ENCODE assay signal across 1 cellular context in the genomic region with DNA sequence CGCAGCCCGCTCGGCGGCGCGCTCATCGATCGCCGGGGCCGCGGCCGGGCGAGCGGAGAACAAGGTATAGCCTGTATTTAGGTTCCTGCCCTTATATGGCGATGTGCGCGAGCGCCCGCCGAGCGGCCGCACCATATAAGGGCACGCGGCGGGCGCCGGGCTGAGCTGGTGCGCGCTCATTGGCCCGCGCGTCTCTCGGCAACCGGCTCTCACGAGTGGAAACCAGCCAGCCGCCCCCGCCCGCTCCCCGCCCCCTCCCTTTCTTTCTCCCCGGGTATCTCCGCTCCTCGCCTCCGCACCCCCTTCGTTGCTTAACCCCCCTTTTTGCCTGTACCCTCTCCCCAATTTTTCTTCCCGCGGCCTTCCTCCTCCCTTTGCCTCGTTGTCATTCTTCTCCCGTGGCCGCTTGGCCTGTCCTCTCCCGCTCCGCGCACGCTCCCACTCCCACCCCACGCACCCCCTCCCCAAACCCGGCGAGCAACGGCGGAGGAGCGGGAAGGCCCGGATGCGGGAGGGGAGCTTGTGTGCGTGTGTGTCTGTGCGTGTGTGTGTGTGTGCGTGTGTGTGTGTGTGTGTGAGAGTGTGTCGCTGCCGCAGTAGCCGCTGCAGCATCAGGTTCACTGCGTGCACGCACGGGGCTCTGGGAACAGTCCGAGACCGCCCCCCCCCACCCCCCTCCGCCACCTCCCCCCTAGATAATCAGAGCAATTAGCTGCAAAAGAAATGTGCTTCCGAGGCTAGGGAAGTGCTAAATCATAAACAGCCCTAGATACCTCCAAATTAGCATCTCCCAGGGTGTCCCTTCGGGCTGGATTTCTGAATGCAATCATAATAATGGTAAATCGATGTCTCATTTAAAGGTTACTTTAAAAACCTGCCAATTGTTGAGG.
TF ChIP-seq lines count a peak whose summit lies in the region.

No MANE protein-coding gene starts in this region.

TF ChIP-seq in IMR-90, 13 proteins besides CTCF, POLR2A, EP300 and RAD21 (continued from another document):
- TF ChIP-seq, protein P1, sequence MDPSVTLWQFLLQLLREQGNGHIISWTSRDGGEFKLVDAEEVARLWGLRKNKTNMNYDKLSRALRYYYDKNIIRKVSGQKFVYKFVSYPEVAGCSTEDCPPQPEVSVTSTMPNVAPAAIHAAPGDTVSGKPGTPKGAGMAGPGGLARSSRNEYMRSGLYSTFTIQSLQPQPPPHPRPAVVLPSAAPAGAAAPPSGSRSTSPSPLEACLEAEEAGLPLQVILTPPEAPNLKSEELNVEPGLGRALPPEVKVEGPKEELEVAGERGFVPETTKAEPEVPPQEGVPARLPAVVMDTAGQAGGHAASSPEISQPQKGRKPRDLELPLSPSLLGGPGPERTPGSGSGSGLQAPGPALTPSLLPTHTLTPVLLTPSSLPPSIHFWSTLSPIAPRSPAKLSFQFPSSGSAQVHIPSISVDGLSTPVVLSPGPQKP (IDR thresholded peaks at IDR 0.05; ENCODE audit: borderline replicate concordance, low read depth, low read length), result 0 out of 2 replicates have a peak, but pooled peaks have one; percentile 48
